ENCODE assay signal across 25 cellular contexts in the genomic region with DNA sequence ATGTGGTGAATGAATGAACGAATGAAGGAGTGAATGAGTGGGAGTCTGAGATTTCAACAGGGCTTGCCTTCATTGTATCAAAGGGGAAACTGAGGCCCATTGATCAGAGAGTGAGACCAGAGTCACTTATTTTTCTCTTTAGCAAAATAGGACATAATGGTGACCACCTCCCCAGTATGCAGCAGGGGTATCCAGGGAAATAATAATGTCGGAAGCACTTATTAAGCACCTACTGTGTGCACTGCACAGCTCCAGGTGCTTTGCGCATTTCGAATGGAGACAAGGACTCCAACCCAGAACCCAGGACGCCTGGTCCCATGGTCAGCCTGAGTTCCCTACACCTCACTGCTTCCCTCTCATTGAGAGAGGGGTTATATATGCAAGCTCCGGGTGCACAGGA. TPM values are rescaled to one million over a fixed set of nuclear protein-coding genes. Genes with fewer than 3 reads are reported as not detected.
"Had no signal": no experiment of that assay in that cellular context is flagged by ENCODE, and none has a peak within 500 bp of the region (broad histone marks: within the 10 kb centered on the region; RNA-seq: fewer than 3 reads in every experiment).

No MANE protein-coding gene starts in this region.

- H3K36me3 Mint-ChIP-seq: memory B cell; mesothelial cell of epicardium; natural killer cell; stimulated activated effector memory CD8-positive, alpha-beta T cell treated with anti-CD3 and anti-CD28 coated beads, Interleukin-12 subunit alpha, Interleukin-12 subunit beta, amount 100 ng/mL, for 72 hours had no signal

- H3K36me3 ChIP-seq: esophagus squamous epithelium, gastroesophageal sphincter, left ventricle myocardium inferior, lower lobe of right lung, neutrophil, ovary, right atrium auricular region, suprapubic skin, thyroid gland, upper lobe of right lung, vagina had no signal

- H3K4me3 Mint-ChIP-seq: dendritic cell treated with granulocyte-macrophage colony-stimulating factor and Interleukin-4, amounts not matched to agents 40 ng/mL and 50 ng/mL, for 4 days; memory B cell; natural killer cell; stimulated activated effector memory CD8-positive, alpha-beta T cell treated with anti-CD3 and anti-CD28 coated beads, Interleukin-12 subunit alpha, Interleukin-12 subunit beta, amount 100 ng/mL, for 72 hours had no signal

- H3K9me3 ChIP-seq: esophagus squamous epithelium, gastroesophageal sphincter, left ventricle myocardium inferior, lower lobe of right lung, neutrophil, ovary, right atrium auricular region, suprapubic skin, thyroid gland, upper lobe of right lung, vagina had no signal

- H3K27ac Mint-ChIP-seq: dendritic cell treated with granulocyte-macrophage colony-stimulating factor and Interleukin-4, amounts not matched to agents 40 ng/mL and 50 ng/mL, for 4 days; memory B cell; mesothelial cell of epicardium; natural killer cell; stimulated activated effector memory CD8-positive, alpha-beta T cell treated with anti-CD3 and anti-CD28 coated beads, Interleukin-12 subunit alpha, Interleukin-12 subunit beta, amount 100 ng/mL, for 72 hours had no signal

- H3K9me3 Mint-ChIP-seq: dendritic cell treated with granulocyte-macrophage colony-stimulating factor and Interleukin-4, amounts not matched to agents 40 ng/mL and 50 ng/mL, for 4 days; memory B cell; mesothelial cell of epicardium; natural killer cell; stimulated activated effector memory CD8-positive, alpha-beta T cell treated with anti-CD3 and anti-CD28 coated beads, Interleukin-12 subunit alpha, Interleukin-12 subunit beta, amount 100 ng/mL, for 72 hours had no signal

- DNase-seq: esophagus squamous epithelium; foreskin fibroblast; kidney; left cardiac atrium; left ventricle myocardium inferior; lower lobe of right lung; natural killer cell; ovary; small intestine; stimulated activated CD4-positive, alpha-beta T cell treated with anti-CD3 and anti-CD28 coated beads, Interleukin-4, amount 100 ng/mL, for 1 hour; stimulated activated CD8-positive, alpha-beta memory T cell treated with anti-CD3 and anti-CD28 coated beads, Interleukin-4, amount 100 ng/mL, for 48 hours; stimulated activated naive CD8-positive, alpha-beta T cell treated with anti-CD3 and anti-CD28 coated beads, Interleukin-15, Interleukin-2, amounts not matched to agents 100 U/mL and 50 U/mL, for 24 hours; thyroid gland; upper lobe of right lung had no signal

- H3K4me3 ChIP-seq: esophagus squamous epithelium, gastroesophageal sphincter, left ventricle myocardium inferior, lower lobe of right lung, ovary, right atrium auricular region, suprapubic skin, thyroid gland, upper lobe of right lung, vagina had no signal

- ATAC-seq: gastroesophageal sphincter; left cardiac atrium; lower lobe of right lung; natural killer cell; stimulated activated effector memory CD8-positive, alpha-beta T cell treated with anti-CD3 and anti-CD28 coated beads, Interleukin-12 subunit alpha, Interleukin-12 subunit beta, amount 100 ng/mL, for 72 hours; stimulated activated naive CD8-positive, alpha-beta T cell treated with anti-CD3 and anti-CD28 coated beads, Interleukin-15, Interleukin-2, amounts not matched to agents 100 U/mL and 50 U/mL, for 24 hours; upper lobe of right lung had no signal

- H3K27ac ChIP-seq: esophagus squamous epithelium, gastroesophageal sphincter, left ventricle myocardium inferior, lower lobe of right lung, neutrophil, ovary, right atrium auricular region, suprapubic skin, thyroid gland, upper lobe of right lung, vagina had no signal

- H3K27me3 ChIP-seq: vagina had no signal

RNA-seq across cellular contexts. Expression of a gene that starts 26.8 kb away (rescaled TPM):
- total RNA-seq: epithelial cell of proximal tubule had no signal

RNA-seq across cellular contexts. Expression of a gene that starts 51.2 kb away (rescaled TPM):
- total RNA-seq: myocyte had no signal
